In the genomic region with DNA sequence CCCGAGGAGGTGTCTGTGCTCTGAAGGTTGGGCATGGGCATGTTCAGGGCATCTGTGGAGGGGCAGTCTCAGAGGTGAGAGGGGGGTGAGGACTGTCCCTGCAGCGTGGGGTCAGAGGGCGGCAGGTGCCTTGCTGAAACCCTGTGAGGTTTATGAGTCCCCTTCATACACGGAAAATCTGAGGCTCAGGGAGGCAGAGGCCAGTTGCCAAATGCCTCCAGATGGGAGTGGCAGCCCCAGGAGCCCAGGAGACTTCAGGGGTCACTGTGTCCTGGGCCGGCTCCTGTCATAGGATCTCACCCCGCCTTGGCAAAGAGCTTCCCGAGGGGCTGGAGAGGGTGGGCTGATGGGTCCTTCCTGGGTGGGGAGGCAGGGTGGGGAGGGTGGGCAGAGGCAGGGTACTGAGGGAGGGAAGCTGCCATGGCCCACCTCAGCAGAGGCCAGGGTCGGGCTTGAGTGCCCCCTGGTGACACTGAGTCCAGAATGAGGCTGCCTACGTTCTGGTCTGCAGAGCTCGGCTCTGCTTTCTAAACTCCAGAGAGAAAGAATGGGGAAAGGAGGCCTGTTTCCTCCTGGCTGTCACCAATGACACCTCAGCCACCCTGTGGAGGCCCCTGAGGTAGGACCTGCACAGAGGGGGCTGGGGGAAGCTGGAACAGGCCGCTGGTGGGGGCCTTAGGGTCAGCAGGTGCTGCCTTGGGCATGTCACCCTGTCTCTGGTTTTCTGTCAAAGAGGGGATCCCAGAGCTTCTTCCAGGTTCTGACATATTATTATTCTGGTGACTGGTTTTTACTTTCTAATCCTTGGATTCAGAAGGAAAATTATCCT, we compare ENCODE assay signal across 8 cellular contexts. TPM values are rescaled to one million over a fixed set of nuclear protein-coding genes. Genes with fewer than 3 reads are reported as not detected.
DNase-seq lines count a peak whose midpoint lies in the region; ATAC-seq and TF ChIP-seq lines count a peak whose summit lies in the region.

No MANE protein-coding gene starts in this region.

- H3K9ac ChIP-seq in BLaER1 treated with 17β-estradiol and CSF1 and Interleukin-3, amounts not matched to agents 10 nM and 100 nM: peak overlapping the region; percentile 71 to 84 (median 80)

- no peaks in the 10 kb centered on the region for H3K9me2 ChIP-seq in GM23338 (ENCODE audit: insufficient read depth)

- peaks cover 0 to 13% (median 0%) of the 10 kb centered on the region in 11 experiments; a peak in 4 of 22 replicates for H3K36me3 ChIP-seq in BLaER1 treated with 17β-estradiol and CSF1 and Interleukin-3, amounts not matched to agents 10 nM and 100 nM
- no peaks in the 10 kb centered on the region for H3K36me3 ChIP-seq in GM23338 (ENCODE audit: insufficient read depth)

- H3K9me3 Mint-ChIP-seq in GM23338: no peaks in the 10 kb centered on the region
- H3K9me3 Mint-ChIP-seq in natural killer cell: no peaks in the 10 kb centered on the region

- TF ChIP-seq CTCF in GM23338 (conservative IDR thresholded peaks at IDR 0.05; ENCODE audit: low read depth in 2 of 2): peak in 1 of 2 experiments; percentile 30; a peak in 2 of 4 replicates
- TF ChIP-seq CTCF in natural killer cell (IDR thresholded peaks at IDR 0.05): no peak

- H3K79me2 ChIP-seq in GM23338 (replicated peaks; ENCODE audit: insufficient read depth): no peaks in the 10 kb centered on the region

- H3K27me3 Mint-ChIP-seq in GM23338 (ENCODE audit: insufficient read depth, low read depth, poor library complexity) (peaks cover 4% of the 10 kb centered on the region), natural killer cell (ENCODE audit: low read depth in 2 of 2) (no peaks in the 10 kb centered on the region)

- ATAC-seq in GM23338: peak; percentile 31
- no peak for ATAC-seq in natural killer cell
- ATAC-seq in HG03045 (IDR thresholded peaks at IDR 0.05; ENCODE audit: unreplicated experiment): no peak
- ATAC-seq in HG02798 (IDR thresholded peaks at IDR 0.05; ENCODE audit: poor library complexity, unreplicated experiment): no peak

- H3K4me3 ChIP-seq in BLaER1 treated with 17β-estradiol and CSF1 and Interleukin-3, amounts not matched to agents 10 nM and 100 nM: peak overlapping the region; percentile 55 to 77 (median 68)
- no peak overlapping the region for H3K4me3 ChIP-seq in GM23338

- peaks cover 54 to 78% (median 65%) of the 10 kb centered on the region in 10 experiments for H3K4me1 ChIP-seq in BLaER1 treated with 17β-estradiol and CSF1 and Interleukin-3, amounts not matched to agents 10 nM and 100 nM
- no peaks in the 10 kb centered on the region for H3K4me1 ChIP-seq in GM23338 (ENCODE audit: insufficient read depth)

- H3K36me3 Mint-ChIP-seq in GM23338 (ENCODE audit: low read depth) (no peaks in the 10 kb centered on the region), natural killer cell (no peaks in the 10 kb centered on the region)

- no peak overlapping the region for H2AFZ ChIP-seq in GM23338

- H3K27me3 ChIP-seq in BLaER1 treated with 17β-estradiol and CSF1 and Interleukin-3, amounts not matched to agents 10 nM and 100 nM: no peaks in the 10 kb centered on the region
- H3K27me3 ChIP-seq in GM23338 (ENCODE audit: insufficient read depth): no peaks in the 10 kb centered on the region

- peaks cover 4% of the 10 kb centered on the region; the same call in 2 of the 3 replicates for H3K4me1 Mint-ChIP-seq in GM23338
- peaks cover 50 to 62% of the 10 kb centered on the region in 2 donors for H3K4me1 Mint-ChIP-seq in natural killer cell

- H3K9me3 ChIP-seq in BLaER1 treated with 17β-estradiol and CSF1 and Interleukin-3, amounts not matched to agents 10 nM and 100 nM (replicated peaks in 1 of 11): no peaks in the 10 kb centered on the region; a peak in 1 of 22 replicates

- intact Hi-C loops in natural killer cell (cut with micrococcal nuclease): no loop called here

- no peak overlapping the region for H3K4me3 Mint-ChIP-seq in GM23338
- peak overlapping the region; percentile 95 for H3K4me3 Mint-ChIP-seq in natural killer cell

- peak overlapping the region; percentile 8 to 87 (median 76); a peak in 21 of 22 replicates for H3K27ac ChIP-seq in BLaER1 treated with 17β-estradiol and CSF1 and Interleukin-3, amounts not matched to agents 10 nM and 100 nM
- no peak overlapping the region for H3K27ac ChIP-seq in GM23338 (ENCODE audit: low read depth)
- H3K27ac ChIP-seq in caudate nucleus (ENCODE audit: low read depth, low read length): peak overlapping the region; percentile 59

- peak overlapping the region; percentile 85 to 98 (median 91) for H3K4me2 ChIP-seq in BLaER1 treated with 17β-estradiol and CSF1 and Interleukin-3, amounts not matched to agents 10 nM and 100 nM
- no peak overlapping the region for H3K4me2 ChIP-seq in GM23338

- no peaks in the 10 kb centered on the region for H3F3A ChIP-seq in GM23338 (replicated peaks; ENCODE audit: low read depth)

- H3K27ac Mint-ChIP-seq in GM23338: peak overlapping the region; percentile 46; the same call in 1 of the 2 replicates
- H3K27ac Mint-ChIP-seq in natural killer cell: peak overlapping the region; percentile 77 to 91

- peaks cover 0 to 23% (median 0%) of the 10 kb centered on the region in 11 experiments; a peak in 7 of 22 replicates for H4K20me1 ChIP-seq in BLaER1 treated with 17β-estradiol and CSF1 and Interleukin-3, amounts not matched to agents 10 nM and 100 nM
- H4K20me1 ChIP-seq in GM23338 (replicated peaks; ENCODE audit: insufficient read depth): no peaks in the 10 kb centered on the region

- no peak for DNase-seq in GM23338 (ENCODE audit: low spot score)
- no peak for DNase-seq in caudate nucleus (lab: John Stamatoyannopoulos, UW)
- DNase-seq in natural killer cell: no peak
- no peak for DNase-seq in COLO829 (ENCODE audit: low spot score)
- DNase-seq in RKO (ENCODE audit: low spot score): no peak

TF ChIP-seq in GM23338, 12 proteins besides CTCF, POLR2A, EP300 and RAD21:
- TF ChIP-seq POLR2AphosphoS5 (IDR thresholded peaks at IDR 0.05; ENCODE audit: low read depth): no peak
- no peak for TF ChIP-seq CREB1 (CRISPR knock-in tag; IDR thresholded peaks at IDR 0.05; ENCODE audit: low read depth)
- no peak for TF ChIP-seq ZNF331 (CRISPR knock-in tag; IDR thresholded peaks at IDR 0.05; ENCODE audit: low read depth)

RNA-seq across cellular contexts. Expression of gene LGALS9, which starts 1.1 kb away (rescaled TPM):
- 0.73 and 1.6 TPM in 2 replicates for total RNA-seq in GM23338 (2014; rRNA removed; shearing (Covaris generic))
- polyA plus RNA-seq in GM23338 (2016; fragmentation: Nextera tagmentation; extraction: Ambion mirVana): 0.48 and 1.8 TPM in 2 replicates
- total RNA-seq in natural killer cell: 100 to 1,000 TPM in 2 of 3 donors, 10 to 100 TPM in 1; 83.4 to 142 (median 102) TPM

Comparison
In these comparisons a context has a peak if more than half of its experiments do, and no peak if none do; other contexts are left out.
1. RNA of gene LGALS9, which starts 1.1 kb away (total RNA-seq): 83.4 to 142 TPM in natural killer cell; 0.73 to 1.6 TPM in GM23338; every median in the first group is over 10 times any median in the second.